1 cellular context compared by ENCODE assay signal in genomic region chr12:132881853-132882252, GRCh38.
TF ChIP-seq lines count a peak whose summit lies in the region.

No MANE protein-coding gene starts in this region.

TF ChIP-seq in endothelial cell of umbilical vein, 7 proteins besides CTCF, POLR2A, EP300 and RAD21:
- TF ChIP-seq JUN (IDR thresholded peaks at IDR 0.05; ENCODE audit: borderline replicate concordance, insufficient read depth, insufficient read length, low read depth) (no peak), MYC (IDR thresholded peaks at IDR 0.05; ENCODE audit: low read depth, low read length) (no peak), MAX (IDR thresholded peaks at IDR 0.05; ENCODE audit: insufficient read depth, insufficient read length) (no peak), GATA2 (IDR thresholded peaks at IDR 0.05; ENCODE audit: insufficient read depth, insufficient read length, low read depth, low read length) (no peak), EZH2 (IDR thresholded peaks at IDR 0.05; ENCODE audit: borderline replicate concordance, low read depth, low read length, severe bottlenecking) (no peak), POLR2AphosphoS5 (IDR thresholded peaks at IDR 0.05; ENCODE audit: insufficient read depth, low read depth, low read length) (no peak), FOS (IDR thresholded peaks at IDR 0.05; ENCODE audit: borderline replicate concordance, insufficient read depth, low read length) (no peak)
